ENCODE assay signal across 30 cellular contexts in genomic region chr18:73478191-73478590, GRCh38.
"Had no signal": no experiment of that assay in that cellular context is flagged by ENCODE, and none has a peak within 500 bp of the region (broad histone marks: within the 10 kb centered on the region; RNA-seq: fewer than 3 reads in every experiment).

No MANE protein-coding gene starts in this region.

- H3K4me1 Mint-ChIP-seq: naive thymus-derived CD8-positive, alpha-beta T cell; nephron progenitor cell; neural crest cell; stimulated activated memory B cell treated with anti-CD40 and anti-IgM and Interleukin-4, amounts not matched to agents 10 μg/mL and 1 μg/mL and 100 μg/mL, for 72 hours; stimulated activated naive CD8-positive, alpha-beta T cell treated with anti-CD3 and anti-CD28 coated beads, Interleukin-15, amount 100 ng/mL, for 72 hours had no signal

- DNase-seq: naive thymus-derived CD8-positive, alpha-beta T cell; nephron progenitor cell; nucleus accumbens; pancreas; right cardiac atrium; spleen; stimulated activated CD4-positive, alpha-beta T cell treated with anti-CD3 and anti-CD28 coated beads, Interleukin-12 subunit alpha, Interleukin-12 subunit beta, amount 100 ng/mL, for 4 hours; stimulated activated CD4-positive, alpha-beta T cell treated with anti-CD3 and anti-CD28 coated beads, Interleukin-1b, Interleukin-23, amount 100 ng/mL, for 48 hours; stimulated activated CD4-positive, alpha-beta T cell treated with anti-CD3 and anti-CD28 coated beads, Interleukin-4, amount 100 ng/mL, for 1 hour; stimulated activated CD4-positive, alpha-beta T cell treated with anti-CD3 and anti-CD28 coated beads, Interleukin-4, amount 100 ng/mL, for 4 hours; stimulated activated CD8-positive, alpha-beta memory T cell treated with anti-CD3 and anti-CD28 coated beads, Interleukin-4, amount 100 ng/mL, for 48 hours; stimulated activated naive CD4-positive, alpha-beta T cell; stimulated activated naive CD8-positive, alpha-beta T cell treated with anti-CD3 and anti-CD28 coated beads, Interleukin-15, amount 100 ng/mL, for 72 hours; stimulated activated naive CD8-positive, alpha-beta T cell treated with anti-CD3 and anti-CD28 coated beads, Interleukin-15, Interleukin-2, amounts not matched to agents 100 U/mL and 50 U/mL, for 24 hours; substantia nigra; testis; tibial artery; transverse colon; upper lobe of right lung; uterus had no signal

- H3K4me2 ChIP-seq: smooth muscle cell had no signal

- H3K27ac Mint-ChIP-seq: naive thymus-derived CD8-positive, alpha-beta T cell; natural killer cell treated with Interleukin-12 subunit alpha and Interleukin-12 subunit beta and Interleukin-15 and Interleukin-18, amount 100 ng/mL, for 72 hours; nephron progenitor cell; stimulated activated memory B cell treated with anti-CD40 and anti-IgM and Interleukin-4, amounts not matched to agents 10 μg/mL and 1 μg/mL and 100 μg/mL, for 72 hours; stimulated activated naive CD8-positive, alpha-beta T cell treated with anti-CD3 and anti-CD28 coated beads, Interleukin-15, amount 100 ng/mL, for 72 hours; type B pancreatic cell had no signal

- H3K4me1 ChIP-seq: pancreas, prostate gland, spleen, suprapubic skin, testis, tibial artery, transverse colon, upper lobe of right lung, uterus had no signal

- H3K27ac ChIP-seq: neutrophil, pancreas, prostate gland, skin epidermis, spleen, suprapubic skin, testis, tibial artery, transverse colon, upper lobe of right lung, uterus had no signal

- H3K27me3 ChIP-seq: neutrophil, pancreas, spleen, suprapubic skin, testis, tibial artery, transverse colon, upper lobe of right lung, uterus had no signal

- H3K4me3 ChIP-seq: pancreas, prostate gland, skin epidermis, smooth muscle cell, spleen, suprapubic skin, testis, tibial artery, transverse colon, upper lobe of right lung, uterus had no signal

- H3K4me3 Mint-ChIP-seq: naive thymus-derived CD8-positive, alpha-beta T cell; natural killer cell treated with Interleukin-12 subunit alpha and Interleukin-12 subunit beta and Interleukin-15 and Interleukin-18, amount 100 ng/mL, for 72 hours; nephron progenitor cell; neural crest cell; stimulated activated memory B cell treated with anti-CD40 and anti-IgM and Interleukin-4, amounts not matched to agents 10 μg/mL and 1 μg/mL and 100 μg/mL, for 72 hours; stimulated activated naive CD8-positive, alpha-beta T cell treated with anti-CD3 and anti-CD28 coated beads, Interleukin-15, amount 100 ng/mL, for 72 hours; type B pancreatic cell had no signal

- H3K9me3 Mint-ChIP-seq: neural crest cell, type B pancreatic cell had no signal

- H3K27me3 Mint-ChIP-seq: natural killer cell treated with Interleukin-12 subunit alpha and Interleukin-12 subunit beta and Interleukin-15 and Interleukin-18, amount 100 ng/mL, for 72 hours; stimulated activated memory B cell treated with anti-CD40 and anti-IgM and Interleukin-4, amounts not matched to agents 10 μg/mL and 1 μg/mL and 100 μg/mL, for 72 hours; stimulated activated naive CD8-positive, alpha-beta T cell treated with anti-CD3 and anti-CD28 coated beads, Interleukin-15, amount 100 ng/mL, for 72 hours; type B pancreatic cell had no signal

- H3K36me3 ChIP-seq: neutrophil, pancreas, prostate gland, spleen, suprapubic skin, tibial artery, transverse colon, upper lobe of right lung, uterus had no signal

- FAIRE-seq: pancreas had no signal

- ATAC-seq: naive thymus-derived CD8-positive, alpha-beta T cell; natural killer cell treated with Interleukin-12 subunit alpha and Interleukin-12 subunit beta and Interleukin-15 and Interleukin-18, amount 100 ng/mL, for 72 hours; pancreas; right cardiac atrium; sciatic nerve; stimulated activated memory B cell treated with anti-CD40 and anti-IgM and Interleukin-4, amounts not matched to agents 10 μg/mL and 1 μg/mL and 100 μg/mL, for 72 hours; stimulated activated naive CD8-positive, alpha-beta T cell treated with anti-CD3 and anti-CD28 coated beads, Interleukin-15, amount 100 ng/mL, for 72 hours; stimulated activated naive CD8-positive, alpha-beta T cell treated with anti-CD3 and anti-CD28 coated beads, Interleukin-15, Interleukin-2, amounts not matched to agents 100 U/mL and 50 U/mL, for 24 hours; upper lobe of right lung had no signal

- H3K9me3 ChIP-seq: neutrophil, pancreas, prostate gland, suprapubic skin, testis, tibial artery, transverse colon, upper lobe of right lung, uterus had no signal

- H3K36me3 Mint-ChIP-seq: natural killer cell treated with Interleukin-12 subunit alpha and Interleukin-12 subunit beta and Interleukin-15 and Interleukin-18, amount 100 ng/mL, for 72 hours; stimulated activated memory B cell treated with anti-CD40 and anti-IgM and Interleukin-4, amounts not matched to agents 10 μg/mL and 1 μg/mL and 100 μg/mL, for 72 hours; type B pancreatic cell had no signal
